26 cellular contexts compared by ENCODE assay signal in the genomic region with DNA sequence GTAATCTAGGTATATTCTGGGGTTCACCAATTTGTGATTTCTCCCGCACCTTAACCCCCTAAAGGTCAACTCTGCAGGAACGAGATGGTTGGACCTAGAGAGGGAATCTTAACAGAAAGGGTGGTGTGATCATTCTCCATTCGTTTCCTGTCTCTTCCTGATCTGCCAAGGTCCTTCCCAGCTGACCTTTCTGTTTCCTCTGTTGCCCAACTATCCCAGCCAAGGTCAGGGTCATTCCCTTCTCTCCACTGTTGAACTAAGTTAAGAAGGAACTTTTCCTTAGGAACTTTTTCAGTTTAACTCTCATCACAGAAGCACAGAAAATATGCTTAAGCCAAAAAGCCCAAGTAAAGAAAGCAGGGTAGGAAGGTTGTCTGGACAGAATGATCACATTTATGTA.
"Had no signal": no experiment of that assay in that cellular context is flagged by ENCODE, and none has a peak within 500 bp of the region (broad histone marks: within the 10 kb centered on the region; RNA-seq: fewer than 3 reads in every experiment).

No MANE protein-coding gene starts in this region.

- H3K27me3 ChIP-seq: left lung, ovary, right atrium auricular region, sigmoid colon, tibial nerve, uterus had no signal

- H3K4me3 ChIP-seq: left lung, lung, mucosa of descending colon, ovary, right atrium auricular region, sigmoid colon, tibial nerve, uterus had no signal

- H3K36me3 ChIP-seq: left lung, ovary, right atrium auricular region, sigmoid colon, tibial nerve, uterus had no signal

- ATAC-seq: left colon; left lung; mucosa of descending colon; naive thymus-derived CD4-positive, alpha-beta T cell; natural killer cell treated with Interleukin-12 subunit alpha and Interleukin-12 subunit beta and Interleukin-15 and Interleukin-18, amount 100 ng/mL, for 72 hours; stimulated activated memory B cell treated with anti-CD40 and anti-IgM and Interleukin-4, amounts not matched to agents 10 μg/mL and 1 μg/mL and 100 μg/mL, for 72 hours; stimulated activated naive CD8-positive, alpha-beta T cell treated with anti-CD3 and anti-CD28 coated beads, Interleukin-15, amount 100 ng/mL, for 72 hours had no signal

- H3K36me3 Mint-ChIP-seq: natural killer cell treated with Interleukin-12 subunit alpha and Interleukin-12 subunit beta and Interleukin-15 and Interleukin-18, amount 100 ng/mL, for 72 hours; stimulated activated memory B cell treated with anti-CD40 and anti-IgM and Interleukin-4, amounts not matched to agents 10 μg/mL and 1 μg/mL and 100 μg/mL, for 72 hours had no signal

- H3K4me1 ChIP-seq: left lung, right atrium auricular region, sigmoid colon, uterus had no signal

- H3K4me3 Mint-ChIP-seq: immature natural killer cell; naive thymus-derived CD4-positive, alpha-beta T cell; natural killer cell treated with Interleukin-12 subunit alpha and Interleukin-12 subunit beta and Interleukin-15 and Interleukin-18, amount 100 ng/mL, for 72 hours; stimulated activated memory B cell treated with anti-CD40 and anti-IgM and Interleukin-4, amounts not matched to agents 10 μg/mL and 1 μg/mL and 100 μg/mL, for 72 hours; stimulated activated naive CD8-positive, alpha-beta T cell treated with anti-CD3 and anti-CD28 coated beads, Interleukin-15, amount 100 ng/mL, for 72 hours; type B pancreatic cell had no signal

- H3K27ac Mint-ChIP-seq: immature natural killer cell; naive thymus-derived CD4-positive, alpha-beta T cell; natural killer cell treated with Interleukin-12 subunit alpha and Interleukin-12 subunit beta and Interleukin-15 and Interleukin-18, amount 100 ng/mL, for 72 hours; progenitor cell of endocrine pancreas; stimulated activated memory B cell treated with anti-CD40 and anti-IgM and Interleukin-4, amounts not matched to agents 10 μg/mL and 1 μg/mL and 100 μg/mL, for 72 hours; stimulated activated naive CD8-positive, alpha-beta T cell treated with anti-CD3 and anti-CD28 coated beads, Interleukin-15, amount 100 ng/mL, for 72 hours; type B pancreatic cell had no signal

- H3K27me3 Mint-ChIP-seq: progenitor cell of endocrine pancreas, type B pancreatic cell had no signal

- H3K27ac ChIP-seq: left lung, ovary, right atrium auricular region, sigmoid colon, tibial nerve, uterus had no signal

- H3K9me3 ChIP-seq: ovary had no signal

- H3K4me1 Mint-ChIP-seq: immature natural killer cell; naive thymus-derived CD4-positive, alpha-beta T cell; stimulated activated memory B cell treated with anti-CD40 and anti-IgM and Interleukin-4, amounts not matched to agents 10 μg/mL and 1 μg/mL and 100 μg/mL, for 72 hours; stimulated activated naive CD8-positive, alpha-beta T cell treated with anti-CD3 and anti-CD28 coated beads, Interleukin-15, amount 100 ng/mL, for 72 hours had no signal

- DNase-seq: hypothalamus; immature natural killer cell; kidney; left colon; left lung; midbrain; mucosa of descending colon; naive thymus-derived CD4-positive, alpha-beta T cell; sigmoid colon; small intestine; stimulated activated CD4-positive, alpha-beta T cell treated with anti-CD3 and anti-CD28 coated beads, Interleukin-1b, Interleukin-23, amount 100 ng/mL, for 48 hours; stimulated activated CD4-positive, alpha-beta T cell treated with anti-CD3 and anti-CD28 coated beads, Interleukin-2, amount 100 ng/mL, for 48 hours; stimulated activated CD4-positive, alpha-beta T cell treated with anti-CD3 and anti-CD28 coated beads, Interleukin-4, amount 100 ng/mL, for 4 hours; stimulated activated CD8-positive, alpha-beta memory T cell treated with anti-CD3 and anti-CD28 coated beads, Interleukin-4, amount 100 ng/mL, for 48 hours; stimulated activated naive CD4-positive, alpha-beta T cell treated with Interleukin-2 at 50 U/mL for 16 hours; stimulated activated naive CD8-positive, alpha-beta T cell treated with anti-CD3 and anti-CD28 coated beads, Interleukin-15, amount 100 ng/mL, for 72 hours; substantia nigra; uterus had no signal
